ENCODE assay signal across 13 cellular contexts in the genomic region with DNA sequence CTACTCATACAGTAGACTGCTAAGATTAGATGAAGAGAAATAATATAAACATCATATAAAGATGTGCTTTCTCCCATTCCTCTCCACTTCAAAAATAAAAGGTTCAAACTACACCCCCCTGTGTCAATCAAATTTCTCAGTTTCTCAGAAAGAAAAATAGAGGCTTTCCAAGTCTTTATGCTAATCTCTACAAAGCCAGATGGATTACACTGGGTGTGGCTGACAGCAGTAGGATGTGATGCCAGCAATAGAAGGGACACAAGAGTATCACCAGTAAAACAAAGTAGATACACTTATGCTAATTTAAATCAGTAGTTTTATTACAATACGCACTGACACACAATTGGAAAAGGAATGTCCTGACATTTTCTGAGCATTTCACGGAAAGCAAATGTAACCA.
A peak's percentile ranks its signal among the peaks of the same experiment; 100 is the strongest.
DNase-seq lines count a peak whose midpoint lies in the region; TF ChIP-seq lines count a peak whose summit lies in the region.
"Had no signal": no experiment of that assay in that cellular context is flagged by ENCODE, and none has a peak within 500 bp of the region (broad histone marks: within the 10 kb centered on the region; RNA-seq: fewer than 3 reads in every experiment).

No MANE protein-coding gene starts in this region.

- peaks cover 82% of the 10 kb centered on the region for H3K4me1 ChIP-seq in OCI-LY7 (ENCODE audit: insufficient read depth, low read length, poor library complexity, severe bottlenecking)

- peaks cover 24 to 35% (median 35%) of the 10 kb centered on the region in 3 donors for H3K4me1 Mint-ChIP-seq in IgD-negative memory B cell
- no peaks in the 10 kb centered on the region for H3K4me1 Mint-ChIP-seq in T-helper 2 cell treated with Interferon-gamma antibody and Interleukin-4, amounts not matched to agents 5 μg/mL and 100 μg/mL, for 36 hours (ENCODE audit: low read depth)
- H3K4me1 Mint-ChIP-seq: CD14-positive monocyte; CD8-positive, alpha-beta memory T cell had no signal

- H3K27ac Mint-ChIP-seq in IgD-negative memory B cell, result peak overlapping the region in 2 of 3 donors; percentile 52 to 54
- H3K27ac Mint-ChIP-seq in T-helper 2 cell treated with Interferon-gamma antibody and Interleukin-4, amounts not matched to agents 5 μg/mL and 100 μg/mL, for 36 hours, result no peak overlapping the region
- H3K27ac Mint-ChIP-seq: CD14-positive monocyte; CD8-positive, alpha-beta memory T cell had no signal

- peaks cover 27% of the 10 kb centered on the region for H3K36me3 ChIP-seq in OCI-LY7 (ENCODE audit: insufficient read depth, low read length)

- POLR2A ChIA-PET in OCI-LY7 (lab: Charles Lee), result interaction anchor here (0.6 to 5.6 kb wide), 9 partner anchors 10 to 910 kb away, joined by 3 to 55 read pairs (median 3); no protein-coding TSS in a partner anchor

- H3K4me3 Mint-ChIP-seq in IgD-negative memory B cell, result peak overlapping the region in 1 of 4 donors; percentile 52
- no peak overlapping the region for H3K4me3 Mint-ChIP-seq in T-helper 2 cell treated with Interferon-gamma antibody and Interleukin-4, amounts not matched to agents 5 μg/mL and 100 μg/mL, for 36 hours
- H3K4me3 Mint-ChIP-seq: CD14-positive monocyte; CD8-positive, alpha-beta memory T cell had no signal

- peaks cover 0 to 4% (median 3%) of the 10 kb centered on the region in 3 donors for H3K9me3 Mint-ChIP-seq in IgD-negative memory B cell
- no peaks in the 10 kb centered on the region for H3K9me3 Mint-ChIP-seq in T-helper 2 cell treated with Interferon-gamma antibody and Interleukin-4, amounts not matched to agents 5 μg/mL and 100 μg/mL, for 36 hours

- CTCF ChIA-PET in OCI-LY7 (lab: Charles Lee; ENCODE audit: unreplicated experiment), result no interaction called here

- BruUV-seq in OCI-LY7 (replicated peaks; lab: Mats Ljungman, UMichigan), result no TSS peak

- TF ChIP-seq CTCF in OCI-LY7 (conservative IDR thresholded peaks at IDR 0.05; ENCODE audit: low read length), result no peak

- H3K9me3 ChIP-seq in OCI-LY7 (ENCODE audit: low read length), result peaks cover 6% of the 10 kb centered on the region; the same call in 1 of the 2 replicates

- DNase-seq in DMS 273 (lab: John Stamatoyannopoulos, UW; ENCODE audit: unreplicated experiment) (peak; percentile 17), DMS 273 treated with DMSO at 0.1 percent for 48 hours (lab: John Stamatoyannopoulos, UW) (no peak), OCI-LY7 (ENCODE audit: low spot score) (peak; percentile 40), CD1c-positive myeloid dendritic cell (ENCODE audit: extremely low spot score) (no peak), posterior vena cava (ENCODE audit: low spot score) (no peak)
- DNase-seq in T-helper 2 cell treated with Interferon-gamma antibody and Interleukin-4, amounts not matched to agents 5 μg/mL and 100 μg/mL, for 36 hours (ENCODE audit: low spot score), result no peak
- DNase-seq: CD8-positive, alpha-beta memory T cell; DMS153; DMS79 treated with DMSO at 0.1 percent for 48 hours; GF-D8 had no signal

- peak overlapping the region; percentile 75 for H3K4me2 ChIP-seq in OCI-LY7 (ENCODE audit: low read length)

- intact Hi-C loops in OCI-LY7 (cut with micrococcal nuclease; ENCODE audit: unreplicated experiment) (loop anchor here (5.0 to 10.0 kb wide), 5 partner anchors 172 to 853 kb away; a partner anchor contains a TSS), posterior vena cava (cut with DNase I) (loop anchor here in 1 of 2 donors (5.0 kb wide), 1 partner anchor 738 kb away; no protein-coding TSS in a partner anchor)

- H2AFZ ChIP-seq in OCI-LY7 (ENCODE audit: low read length), result peak overlapping the region; percentile 34; the same call in 1 of the 2 replicates

- H3K9me2 ChIP-seq in OCI-LY7 (ENCODE audit: insufficient read depth, low read length), result no peaks in the 10 kb centered on the region

- H3K27me3 Mint-ChIP-seq in IgD-negative memory B cell, result no peaks in the 10 kb centered on the region
- no peaks in the 10 kb centered on the region for H3K27me3 Mint-ChIP-seq in T-helper 2 cell treated with Interferon-gamma antibody and Interleukin-4, amounts not matched to agents 5 μg/mL and 100 μg/mL, for 36 hours (ENCODE audit: low read depth)
- H3K27me3 Mint-ChIP-seq: CD8-positive, alpha-beta memory T cell had no signal

- no peaks in the 10 kb centered on the region for H4K20me1 ChIP-seq in OCI-LY7 (ENCODE audit: insufficient read depth, low read length)

- peaks cover 28% of the 10 kb centered on the region for H3K36me3 Mint-ChIP-seq in IgD-negative memory B cell
- H3K36me3 Mint-ChIP-seq in T-helper 2 cell treated with Interferon-gamma antibody and Interleukin-4, amounts not matched to agents 5 μg/mL and 100 μg/mL, for 36 hours (ENCODE audit: low read depth), result peaks cover 19% of the 10 kb centered on the region

- H3K4me3 ChIP-seq in OCI-LY7 (ENCODE audit: low read depth, low read length, poor library complexity, severe bottlenecking), result peak overlapping the region; percentile 63

- peak overlapping the region; percentile 95 for H3K27ac ChIP-seq in OCI-LY7 (ENCODE audit: low read depth, low read length, poor library complexity, severe bottlenecking)
- H3K27ac ChIP-seq: 22Rv1 had no signal

- peaks cover 48% of the 10 kb centered on the region; the same call in 1 of the 2 replicates for H3K79me2 ChIP-seq in OCI-LY7 (ENCODE audit: insufficient read depth, low read depth, low read length)

Comparison
In these comparisons a context has a peak if more than half of its experiments do, and no peak if none do; other contexts are left out.
1. DNase-seq: peak in DMS 273 (single experiment) and OCI-LY7 (single experiment); none in DMS 273 treated with DMSO at 0.1 percent for 48 hours (single experiment), T-helper 2 cell treated with Interferon-gamma antibody and Interleukin-4, amounts not matched to agents 5 μg/mL and 100 μg/mL, for 36 hours (single experiment), CD1c-positive myeloid dendritic cell (single experiment) and posterior vena cava (single experiment).